ENCODE assay signal across 8 cellular contexts in the genomic region with DNA sequence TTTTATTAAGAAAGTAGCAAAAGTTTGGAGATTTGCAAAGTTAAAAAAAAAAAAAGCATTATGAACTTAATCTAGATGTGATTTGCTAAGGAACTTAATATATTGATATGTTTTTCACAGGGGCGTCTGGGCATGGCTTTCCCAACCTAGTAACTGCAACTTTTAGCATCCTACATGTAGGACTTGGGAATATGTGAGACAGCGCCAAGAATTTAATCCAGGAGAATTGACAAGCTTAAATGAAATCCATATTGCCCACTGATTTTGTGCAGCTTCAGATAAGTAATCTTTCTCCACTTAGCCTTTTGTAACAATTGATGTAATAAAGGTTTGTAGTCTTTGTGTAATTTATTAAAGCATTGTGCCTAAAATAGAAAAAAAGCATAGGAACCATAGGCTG. TPM values are rescaled to one million over a fixed set of nuclear protein-coding genes. Genes with fewer than 3 reads are reported as not detected.
DNase-seq lines count a peak whose midpoint lies in the region; ATAC-seq, FAIRE-seq and TF ChIP-seq lines count a peak whose summit lies in the region.

No MANE protein-coding gene starts in this region.

- peaks cover 0 to 3% of the 10 kb centered on the region in 2 donors for H3K36me3 ChIP-seq in kidney (ENCODE audit: control insufficient read depth in 1 of 2, insufficient read depth in 2 of 2, low read length in 2 of 2)
- no peaks in the 10 kb centered on the region for H3K36me3 ChIP-seq in thoracic aorta

- peak overlapping the region; percentile 100 for H3K27ac Mint-ChIP-seq in activated CD4-positive, alpha-beta T cell treated with anti-CD3 and anti-CD28 coated beads, Interleukin-2, amount 10 ng/mL, durations not matched to agents 24 days and 14 days
- peak overlapping the region; percentile 99 for H3K27ac Mint-ChIP-seq in activated naive CD8-positive, alpha-beta T cell treated with anti-CD3 and anti-CD28 coated beads for 36 hours

- peaks cover 59% of the 10 kb centered on the region for H3K36me3 Mint-ChIP-seq in activated CD4-positive, alpha-beta T cell treated with anti-CD3 and anti-CD28 coated beads, Interleukin-2, amount 10 ng/mL, durations not matched to agents 24 days and 14 days (ENCODE audit: low read depth)
- peaks cover 67% of the 10 kb centered on the region for H3K36me3 Mint-ChIP-seq in activated naive CD8-positive, alpha-beta T cell treated with anti-CD3 and anti-CD28 coated beads for 36 hours

- H3K4me3 Mint-ChIP-seq in activated CD4-positive, alpha-beta T cell treated with anti-CD3 and anti-CD28 coated beads, Interleukin-2, amount 10 ng/mL, durations not matched to agents 24 days and 14 days, result peak overlapping the region; percentile 92
- H3K4me3 Mint-ChIP-seq in activated naive CD8-positive, alpha-beta T cell treated with anti-CD3 and anti-CD28 coated beads for 36 hours, result peak overlapping the region; percentile 93

- H3K9ac ChIP-seq in kidney (ENCODE audit: low read length in 2 of 2), result peak overlapping the region; percentile 82 to 95

- ATAC-seq in thoracic aorta (ENCODE audit: insufficient number of reproducible peaks, low FRiP score, low read depth), result no peak

- TF ChIP-seq POLR2A in H54 (IDR thresholded peaks at IDR 0.05; ENCODE audit: low read depth, low read length), result no peak

- no peaks in the 10 kb centered on the region for H3K9me3 ChIP-seq in kidney (ENCODE audit: control insufficient read depth in 1 of 2, low read length in 2 of 2)
- H3K9me3 ChIP-seq in thoracic aorta, result no peaks in the 10 kb centered on the region

- H3K4me3 ChIP-seq in kidney (ENCODE audit: low read length in 2 of 2) (peak overlapping the region; percentile 93 to 100), thoracic aorta (peak overlapping the region; percentile 86)

- DNase-seq in activated CD4-positive, alpha-beta T cell treated with anti-CD3 and anti-CD28 coated beads, Interleukin-2, amount 10 ng/mL, durations not matched to agents 24 days and 14 days, result no peak
- DNase-seq in activated CD4-positive, alpha-beta T cell treated with anti-CD3 and anti-CD28 coated beads for 48 hours, result no peak
- no peak for DNase-seq in activated naive CD8-positive, alpha-beta T cell treated with anti-CD3 and anti-CD28 coated beads for 36 hours
- no peak for DNase-seq in kidney
- no peak for DNase-seq in thoracic aorta (ENCODE audit: low spot score)
- no peak for DNase-seq in NCI-H446 (lab: John Stamatoyannopoulos, UW)
- no peak for DNase-seq in globus pallidus (ENCODE audit: low spot score)
- DNase-seq in H54 (ENCODE audit: insufficient read length, low spot score), result no peak

- H3K4me1 ChIP-seq in kidney (ENCODE audit: control insufficient read depth in 1 of 2, insufficient read depth in 1 of 2, low read depth in 1 of 2, low read length in 2 of 2) (peaks cover 17 to 19% of the 10 kb centered on the region in 2 donors), thoracic aorta (ENCODE audit: control insufficient read depth in 1 of 2, low read depth in 2 of 2) (peaks cover 30 to 36% of the 10 kb centered on the region in 2 donors)

- FAIRE-seq in kidney (lab: Jason Lieb, UNC) (no peak), H54 (lab: Jason Lieb, UNC) (no peak)

- intact Hi-C loops in activated CD4-positive, alpha-beta T cell treated with anti-CD3 and anti-CD28 coated beads, Interleukin-2, amount 10 ng/mL, durations not matched to agents 24 days and 14 days (cut with micrococcal nuclease), result loop anchor here (1.0 to 10.0 kb wide), 9 partner anchors 22 to 1477 kb away; a partner anchor contains a TSS
- intact Hi-C loops in kidney (cut with DNase I), result no loop called here

- peaks cover 35% of the 10 kb centered on the region for H3K4me1 Mint-ChIP-seq in activated CD4-positive, alpha-beta T cell treated with anti-CD3 and anti-CD28 coated beads, Interleukin-2, amount 10 ng/mL, durations not matched to agents 24 days and 14 days
- H3K4me1 Mint-ChIP-seq in activated naive CD8-positive, alpha-beta T cell treated with anti-CD3 and anti-CD28 coated beads for 36 hours, result peaks cover 27% of the 10 kb centered on the region

- TF ChIP-seq CTCF in kidney (IDR thresholded peaks at IDR 0.05; ENCODE audit: borderline replicate concordance, extremely low read depth, insufficient read depth) (no peak), thoracic aorta (IDR thresholded peaks at IDR 0.05) (no peak)

- H3K27ac ChIP-seq in kidney (ENCODE audit: low read depth in 2 of 2, low read length in 2 of 2) (no peak overlapping the region), thoracic aorta (no peak overlapping the region)

- H3K27me3 ChIP-seq in thoracic aorta (replicated peaks; ENCODE audit: insufficient read depth), result no peaks in the 10 kb centered on the region

- no peaks in the 10 kb centered on the region for H3K9me3 Mint-ChIP-seq in activated CD4-positive, alpha-beta T cell treated with anti-CD3 and anti-CD28 coated beads, Interleukin-2, amount 10 ng/mL, durations not matched to agents 24 days and 14 days
- H3K9me3 Mint-ChIP-seq in activated naive CD8-positive, alpha-beta T cell treated with anti-CD3 and anti-CD28 coated beads for 36 hours, result no peaks in the 10 kb centered on the region

- peaks cover 2% of the 10 kb centered on the region for H3K27me3 Mint-ChIP-seq in activated CD4-positive, alpha-beta T cell treated with anti-CD3 and anti-CD28 coated beads, Interleukin-2, amount 10 ng/mL, durations not matched to agents 24 days and 14 days
- H3K27me3 Mint-ChIP-seq in activated naive CD8-positive, alpha-beta T cell treated with anti-CD3 and anti-CD28 coated beads for 36 hours, result no peaks in the 10 kb centered on the region

RNA-seq across cellular contexts. Expression of a gene that starts 1.0 kb away (rescaled TPM):
- 78.3 and 79.5 TPM in 2 replicates for total RNA-seq in activated CD4-positive, alpha-beta T cell treated with anti-CD3 and anti-CD28 coated beads, Interleukin-2, amount 10 ng/mL, durations not matched to agents 24 days and 14 days
- total RNA-seq in activated naive CD8-positive, alpha-beta T cell treated with anti-CD3 and anti-CD28 coated beads for 36 hours, result 10 to 100 TPM; 40.3 to 43.6 TPM
- total RNA-seq in kidney (20.6 TPM), thoracic aorta (10 to 100 TPM; 13.0 to 27.8 TPM)
- polyA plus RNA-seq in kidney (ENCODE audit: insufficient read depth, low read depth, low replicate concordance), result 6.2 TPM
